23 cellular contexts compared by ENCODE assay signal in the genomic region with DNA sequence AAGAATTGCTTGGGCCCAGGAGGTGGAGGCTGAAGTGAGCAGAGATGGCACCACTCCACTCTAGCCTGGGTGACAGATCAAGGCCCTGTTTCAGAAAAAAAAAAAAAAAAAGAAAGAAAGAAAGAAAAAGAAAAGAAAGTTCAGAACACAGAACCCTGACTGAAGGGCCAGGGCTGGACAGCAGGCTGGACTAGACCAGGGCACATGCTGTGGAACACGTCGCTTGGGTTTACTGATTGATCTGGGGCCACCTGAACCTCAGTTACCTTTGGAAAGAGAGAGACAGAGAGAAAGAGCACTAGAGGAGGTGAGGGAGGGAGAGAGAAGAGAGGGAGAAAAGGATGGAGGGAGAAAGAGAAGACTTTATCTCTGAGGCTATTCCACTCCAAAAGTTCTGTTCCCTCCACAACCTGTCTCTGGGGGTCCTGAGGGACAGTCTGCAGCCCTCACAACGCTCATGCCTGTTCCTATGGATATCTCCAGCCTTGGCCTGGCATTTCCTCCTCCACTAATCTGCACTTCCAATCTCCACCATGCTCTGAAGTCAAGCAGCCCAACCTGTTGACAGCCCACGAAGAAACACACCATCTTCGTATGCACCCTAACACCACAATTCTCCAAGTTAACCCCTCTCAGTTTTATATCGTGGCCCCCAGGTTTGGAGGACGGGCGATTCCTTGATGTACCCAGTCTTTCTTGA.
DNase-seq lines count a peak whose midpoint lies in the region; ATAC-seq, FAIRE-seq and TF ChIP-seq lines count a peak whose summit lies in the region.
"Had no signal": no experiment of that assay in that cellular context is flagged by ENCODE, and none has a peak within 500 bp of the region (broad histone marks: within the 10 kb centered on the region; RNA-seq: fewer than 3 reads in every experiment).

No MANE protein-coding gene starts in this region.

- H4K91ac ChIP-seq in neuronal stem cell (ENCODE audit: low read depth, low read length, poor library complexity), result no peak overlapping the region

- H3K27me3 ChIP-seq in liver (ENCODE audit: control insufficient read depth in 4 of 4, insufficient read depth in 4 of 4, low read length in 3 of 4) (no peaks in the 10 kb centered on the region), HepG2 (ENCODE audit: control insufficient read depth in 1 of 2, insufficient read depth in 2 of 2, low read length in 2 of 2) (no peaks in the 10 kb centered on the region), neuronal stem cell (ENCODE audit: control insufficient read depth in 3 of 3, insufficient read depth in 3 of 3, low read depth in 1 of 3, low read length in 3 of 3) (peaks cover 0 to 7% (median 0%) of the 10 kb centered on the region in 3 experiments)
- H3K27me3 ChIP-seq: MG63 had no signal

- TF ChIP-seq EP300 in HepG2 (IDR thresholded peaks at IDR 0.05; ENCODE audit: low read depth in 2 of 2, low read length in 2 of 2) (no peak), HepG2 (CRISPR knock-in tag; IDR thresholded peaks at IDR 0.05; ENCODE audit: borderline replicate concordance) (no peak)

- WGBS in liver, result 86% methylated on average over 8 of the region's 8 CpGs
- WGBS in HepG2 (ENCODE audit: low lambda C conversion rate), result 92% methylated on average over 8 of the region's 8 CpGs
- no CpG with 5 or more reads among the region's 8 CpGs for WGBS in neuronal stem cell (ENCODE audit: extremely low coverage in 2 of 2, insufficient read length in 2 of 2, insufficient replicate concordance in 1 of 2), 2 donors

- H2BK5ac ChIP-seq in neuronal stem cell (ENCODE audit: low read length), result no peak overlapping the region

- no TSS peak for BruUV-seq in HepG2 (replicated peaks; lab: Mats Ljungman, UMichigan)

- no peak overlapping the region for H2BK12ac ChIP-seq in neuronal stem cell (ENCODE audit: low read length)

- FAIRE-seq in HepG2 (lab: Jason Lieb, UNC) (no peak), kidney (lab: Jason Lieb, UNC) (no peak)
- FAIRE-seq: A549, D721Med, GM18507, GM19239, H1, K562 had no signal

- H4K20me1 ChIP-seq in HepG2 (ENCODE audit: insufficient read depth, low read length), result no peaks in the 10 kb centered on the region; the same call in 1 of the 2 replicates

- H2AK5ac ChIP-seq in neuronal stem cell (ENCODE audit: low read depth, low read length), result peak overlapping the region; percentile 69

- H3K9me3 ChIP-seq in liver (ENCODE audit: control insufficient read depth in 4 of 4, low read length in 3 of 4) (no peaks in the 10 kb centered on the region), HepG2 (ENCODE audit: low read length) (no peaks in the 10 kb centered on the region), kidney (ENCODE audit: control insufficient read depth in 1 of 2, low read length in 2 of 2) (no peaks in the 10 kb centered on the region), neuronal stem cell (replicated peaks in 1 of 2; ENCODE audit: control insufficient read depth in 2 of 2, insufficient read depth in 1 of 2, low read depth in 1 of 2, low read length in 2 of 2) (peaks cover 0 to 1% of the 10 kb centered on the region in 2 donors)
- H3K9me3 ChIP-seq: A549, MG63 had no signal

- peak overlapping the region; percentile 40 for H2BK15ac ChIP-seq in neuronal stem cell (ENCODE audit: low read length)

- H3K4me1 ChIP-seq in liver (ENCODE audit: control insufficient read depth in 4 of 4, insufficient read depth in 4 of 4, low read length in 3 of 4) (peaks cover 0 to 3% (median under 1%) of the 10 kb centered on the region in 4 donors), HepG2 (ENCODE audit: insufficient read depth, low read length) (peaks cover 8% of the 10 kb centered on the region), kidney (ENCODE audit: control insufficient read depth in 1 of 2, insufficient read depth in 1 of 2, low read depth in 1 of 2, low read length in 2 of 2) (peaks cover 5 to 7% of the 10 kb centered on the region in 2 donors), neuronal stem cell (ENCODE audit: control insufficient read depth in 2 of 2, insufficient read depth in 1 of 2, low read depth in 1 of 2, low read length in 2 of 2) (peaks cover 9 to 13% of the 10 kb centered on the region in 2 donors)
- H3K4me1 ChIP-seq: A549 had no signal

- H3K9ac ChIP-seq in liver (ENCODE audit: low read depth in 1 of 2, low read length in 2 of 2), result no peak overlapping the region
- no peak overlapping the region for H3K9ac ChIP-seq in HepG2 (ENCODE audit: insufficient read depth, low read depth, low read length)
- no peak overlapping the region for H3K9ac ChIP-seq in kidney (ENCODE audit: low read length in 2 of 2)
- H3K9ac ChIP-seq in neuronal stem cell (ENCODE audit: low read depth, low read length, poor library complexity), result no peak overlapping the region

- H2BK120ac ChIP-seq in neuronal stem cell (ENCODE audit: low read depth, low read length), result no peak overlapping the region

- intact Hi-C loops in HepG2 (cut with micrococcal nuclease; ENCODE audit: unreplicated experiment), result no loop called here
- intact Hi-C loops in kidney (cut with DNase I), result no loop called here

- TF ChIP-seq CTCF in liver (IDR thresholded peaks at IDR 0.05; ENCODE audit: low read depth, low read length, missing input control) (no peak), HepG2 (CRISPR knock-in tag; IDR thresholded peaks at IDR 0.05) (no peak), kidney (IDR thresholded peaks at IDR 0.05; ENCODE audit: borderline replicate concordance, extremely low read depth, insufficient read depth) (no peak)

- H3K79me2 ChIP-seq in HepG2 (ENCODE audit: insufficient read depth, low read length), result peaks cover 2% of the 10 kb centered on the region

- H4K8ac ChIP-seq in neuronal stem cell (ENCODE audit: low read depth, low read length), result no peak overlapping the region

- H3K18ac ChIP-seq in neuronal stem cell (ENCODE audit: low read length), result peak overlapping the region; percentile 40

- TF ChIP-seq POLR2A in HepG2 (IDR thresholded peaks at IDR 0.05; ENCODE audit: insufficient read depth in 1 of 2, low read depth in 2 of 2, low read length in 2 of 2), result no peak

- DNase-seq in HepG2 (ENCODE audit: low spot score), result no peak
- no peak for DNase-seq in kidney
- no peak for DNase-seq in neuronal stem cell (ENCODE audit: low spot score)
- DNase-seq in activated naive CD4-positive, alpha-beta T cell treated with Interleukin-2 at 50 U/mL for 16 hours, result no peak
- DNase-seq in activated T-cell treated with anti-CD3 and anti-CD28 coated beads, Interleukin-2, amount 50 U/mL, for 1 hour, result no peak
- DNase-seq in HCEC 1CT, result no peak
- no peak for DNase-seq in SW480 (ENCODE audit: low spot score)
- DNase-seq: DMS53, GDM1, HFFc6, MG63, NCI-H1417 treated with DMSO at 0.1 percent for 48 hours, NCI-H187, NCI-H2107, NCI-H446 treated with DMSO at 0.1 percent for 48 hours, NCI-H526 treated with DMSO at 0.1 percent for 48 hours had no signal

- H3K79me1 ChIP-seq in neuronal stem cell (ENCODE audit: low read depth, low read length), result peaks cover 2% of the 10 kb centered on the region

- H3K4me2 ChIP-seq in HepG2 (ENCODE audit: low read depth, low read length), result no peak overlapping the region
- H3K4me2 ChIP-seq in neuronal stem cell (ENCODE audit: insufficient read depth, low read length, poor library complexity, severe bottlenecking), result no peak overlapping the region
- H3K4me2 ChIP-seq: A549 had no signal

- no peak for ATAC-seq in HepG2
- ATAC-seq: A549, K562 had no signal

- TF ChIP-seq RAD21 in liver (IDR thresholded peaks at IDR 0.05) (no peak), HepG2 (CRISPR knock-in tag; IDR thresholded peaks at IDR 0.05) (no peak)

- POLR2A ChIA-PET in HepG2 (lab: Yijun Ruan, JAX), result no interaction called here

- CTCF ChIA-PET in HepG2 (lab: Yijun Ruan, JAX; ENCODE audit: low intra/inter-chr PET ratio, low total read pairs), result no interaction called here

- H3K4me3 ChIP-seq in liver (ENCODE audit: low read depth in 1 of 3, low read length in 3 of 3) (no peak overlapping the region), HepG2 (replicated peaks in 1 of 3; ENCODE audit: insufficient read depth in 1 of 3, low read depth in 2 of 3, low read length in 3 of 3) (no peak overlapping the region), kidney (ENCODE audit: low read length in 2 of 2) (no peak overlapping the region), neuronal stem cell (ENCODE audit: low read length in 2 of 2) (no peak overlapping the region)
- H3K4me3 ChIP-seq: A549, K562, MG63 had no signal

- H2AFZ ChIP-seq in HepG2 (ENCODE audit: low read length) (no peak overlapping the region), neuronal stem cell (ENCODE audit: low read length) (no peak overlapping the region)

- no peak overlapping the region for H3K4ac ChIP-seq in neuronal stem cell (ENCODE audit: low read length)

- H3K36me3 ChIP-seq in liver (ENCODE audit: control insufficient read depth in 4 of 4, insufficient read depth in 3 of 4, low read depth in 1 of 4, low read length in 3 of 4) (no peaks in the 10 kb centered on the region), HepG2 (replicated peaks in 1 of 2; ENCODE audit: control insufficient read depth in 1 of 2, insufficient read depth in 2 of 2, low read length in 2 of 2) (no peaks in the 10 kb centered on the region), kidney (ENCODE audit: control insufficient read depth in 1 of 2, insufficient read depth in 2 of 2, low read length in 2 of 2) (no peaks in the 10 kb centered on the region), neuronal stem cell (replicated peaks in 1 of 2; ENCODE audit: control insufficient read depth in 2 of 2, insufficient read depth in 2 of 2, low read length in 2 of 2) (no peaks in the 10 kb centered on the region)
- H3K36me3 ChIP-seq: MG63 had no signal

- H3K27ac ChIP-seq in liver (ENCODE audit: low read depth in 1 of 2, low read length in 2 of 2) (no peak overlapping the region), HepG2 (ENCODE audit: extremely low read length, insufficient read depth, low read length) (no peak overlapping the region), kidney (ENCODE audit: low read depth in 2 of 2, low read length in 2 of 2) (peak overlapping the region; percentile 7 to 13), neuronal stem cell (replicated peaks; ENCODE audit: low read length) (no peak overlapping the region)
- H3K27ac ChIP-seq: A549 had no signal

- no peak overlapping the region for H3K23ac ChIP-seq in neuronal stem cell (ENCODE audit: low read depth, low read length, poor library complexity)

- no peak overlapping the region for H3K14ac ChIP-seq in neuronal stem cell (ENCODE audit: low read length)

- in situ Hi-C loops in HepG2 (cut with HindIII; ENCODE audit: extremely low pct_ligation_motif_present, low pct_unique_long_range_greater_than_20kb), result no loop called here

TF ChIP-seq in liver, 16 proteins besides CTCF, POLR2A, EP300 and RAD21 (continues in another document):
- TF ChIP-seq TAF1 (conservative IDR thresholded peaks at IDR 0.05), result no peak
- TF ChIP-seq, protein P1, sequence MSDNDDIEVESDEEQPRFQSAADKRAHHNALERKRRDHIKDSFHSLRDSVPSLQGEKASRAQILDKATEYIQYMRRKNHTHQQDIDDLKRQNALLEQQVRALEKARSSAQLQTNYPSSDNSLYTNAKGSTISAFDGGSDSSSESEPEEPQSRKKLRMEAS (IDR thresholded peaks at IDR 0.05), result no peak

TF ChIP-seq in HepG2, 621 proteins besides CTCF, POLR2A, EP300 and RAD21 (continues in another document):
- TF ChIP-seq ZNF24 (IDR thresholded peaks at IDR 0.05) (no peak), ZNF343 (CRISPR knock-in tag; IDR thresholded peaks at IDR 0.05) (no peak), MIXL1 (CRISPR knock-in tag; IDR thresholded peaks at IDR 0.05) (no peak), ZSCAN21 (CRISPR knock-in tag; IDR thresholded peaks at IDR 0.05; ENCODE audit: borderline replicate concordance) (no peak)

Comparison
In these comparisons a context has a peak if more than half of its experiments do, and no peak if none do; other contexts are left out.
1. H3K27ac ChIP-seq: peak in kidney (2 of 2); none in liver (0 of 2), HepG2 (single experiment) and neuronal stem cell (single experiment).